ENCODE assay signal across 27 cellular contexts in the genomic region with DNA sequence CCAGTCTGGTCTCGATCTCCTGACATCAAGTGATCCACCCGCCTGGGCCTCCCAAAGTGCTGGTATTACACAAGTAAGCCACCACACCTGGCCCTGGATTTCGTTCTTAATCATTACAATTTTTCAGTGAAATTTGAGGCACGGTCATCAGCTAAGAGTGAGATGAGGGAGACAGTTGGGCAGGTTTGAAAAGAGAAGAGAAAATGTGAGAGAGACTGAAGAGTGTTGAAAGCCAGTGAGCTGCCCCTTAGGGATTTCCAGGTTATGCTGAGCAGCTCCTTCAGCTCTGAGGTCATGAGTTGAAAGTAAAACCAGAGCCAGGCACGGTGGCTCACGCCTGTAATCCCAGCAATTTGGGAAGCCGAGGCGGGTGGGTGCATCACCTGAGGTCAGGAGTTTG. TPM values are rescaled to one million over a fixed set of nuclear protein-coding genes. Genes with fewer than 3 reads are reported as not detected.
A peak's percentile ranks its signal among the peaks of the same experiment; 100 is the strongest.
DNase-seq lines count a peak whose midpoint lies in the region; ATAC-seq and TF ChIP-seq lines count a peak whose summit lies in the region.
"Had no signal": no experiment of that assay in that cellular context is flagged by ENCODE, and none has a peak within 500 bp of the region (broad histone marks: within the 10 kb centered on the region; RNA-seq: fewer than 3 reads in every experiment).

No MANE protein-coding gene starts in this region.

- no peaks in the 10 kb centered on the region for H3K79me2 ChIP-seq in OCI-LY3 (ENCODE audit: low read length)

- no peak overlapping the region for H3K4me3 Mint-ChIP-seq in osteocyte (ENCODE audit: unreplicated experiment)
- H3K4me3 Mint-ChIP-seq in effector memory CD8-positive, alpha-beta T cell = no peak overlapping the region
- H3K4me3 Mint-ChIP-seq: activated CD4-positive, alpha-beta T cell treated with anti-CD3 and anti-CD28 coated beads, Interleukin-2, amount 10 ng/mL, durations not matched to agents 24 days and 14 days; activated naive CD8-positive, alpha-beta T cell treated with anti-CD3 and anti-CD28 coated beads, Interleukin-2, amount 50 U/mL, for 24 hours; neural crest cell had no signal

- TF ChIP-seq CTCF in GM10266 (IDR thresholded peaks at IDR 0.05; ENCODE audit: control insufficient read depth, insufficient read depth, low read depth, missing control alignments) = no peak
- no peak for TF ChIP-seq CTCF in OCI-LY3 (IDR thresholded peaks at IDR 0.05; ENCODE audit: low read depth, low read length)
- TF ChIP-seq CTCF in osteocyte (IDR thresholded peaks at IDR 0.05) = no peak

- DNase-seq in GM10266 (ENCODE audit: extremely low spot score) (peak; percentile 35), osteocyte (ENCODE audit: extremely low spot score, unreplicated experiment) (no peak), HuH-7.5 (ENCODE audit: low spot score) (no peak)
- DNase-seq in effector CD8-positive, alpha-beta T cell (lab: John Stamatoyannopoulos, UW) = no peak
- DNase-seq in effector memory CD8-positive, alpha-beta T cell = no peak
- DNase-seq: activated CD4-positive, alpha-beta T cell treated with anti-CD3 and anti-CD28 coated beads, Interleukin-2, amount 10 ng/mL, durations not matched to agents 24 days and 14 days; activated effector memory CD4-positive, alpha-beta T cell treated with anti-CD3 and anti-CD28 coated beads, Interleukin-2, amount 50 U/mL, for 16 hours; activated naive CD8-positive, alpha-beta T cell treated with anti-CD3 and anti-CD28 coated beads, Interleukin-2, amount 50 U/mL, for 24 hours; C1 segment of cervical spinal cord; Calu3; effector memory CD4-positive, alpha-beta T cell; esophagus squamous epithelium; gastrocnemius medialis; hypothalamus; MG63; NCI-H1436; NCI-H524 treated with DMSO at 0.1 percent for 48 hours; psoas muscle; RPMI8226; SK-N-SH had no signal

- H3K27ac Mint-ChIP-seq in osteocyte (ENCODE audit: unreplicated experiment) = no peak overlapping the region
- H3K27ac Mint-ChIP-seq in effector memory CD8-positive, alpha-beta T cell = no peak overlapping the region
- H3K27ac Mint-ChIP-seq: activated CD4-positive, alpha-beta T cell treated with anti-CD3 and anti-CD28 coated beads, Interleukin-2, amount 10 ng/mL, durations not matched to agents 24 days and 14 days; activated naive CD8-positive, alpha-beta T cell treated with anti-CD3 and anti-CD28 coated beads, Interleukin-2, amount 50 U/mL, for 24 hours had no signal

- H3K9me3 ChIP-seq in OCI-LY3 (ENCODE audit: insufficient read depth, low read length) = no peaks in the 10 kb centered on the region
- H3K9me3 ChIP-seq: esophagus squamous epithelium, gastrocnemius medialis, MG63, psoas muscle, SK-N-SH, thoracic aorta had no signal

- peaks cover 68% of the 10 kb centered on the region for H3K4me1 ChIP-seq in OCI-LY3 (ENCODE audit: low read length)
- H3K4me1 ChIP-seq: gastrocnemius medialis, psoas muscle had no signal

- peak overlapping the region; percentile 48; the same call in 1 of the 2 replicates for H3K4me2 ChIP-seq in OCI-LY3 (ENCODE audit: low read length)
- H3K4me2 ChIP-seq: SK-N-SH had no signal

- H3K9me3 Mint-ChIP-seq in osteocyte (ENCODE audit: unreplicated experiment) = no peaks in the 10 kb centered on the region
- H3K9me3 Mint-ChIP-seq in effector memory CD8-positive, alpha-beta T cell = no peaks in the 10 kb centered on the region
- H3K9me3 Mint-ChIP-seq: activated CD4-positive, alpha-beta T cell treated with anti-CD3 and anti-CD28 coated beads, Interleukin-2, amount 10 ng/mL, durations not matched to agents 24 days and 14 days; activated naive CD8-positive, alpha-beta T cell treated with anti-CD3 and anti-CD28 coated beads, Interleukin-2, amount 50 U/mL, for 24 hours; IgD-negative memory B cell; neural crest cell had no signal

- no peaks in the 10 kb centered on the region for H3K27me3 ChIP-seq in OCI-LY3 (ENCODE audit: low read depth, low read length)
- H3K27me3 ChIP-seq: gastrocnemius medialis, MG63 had no signal

- peak overlapping the region; percentile 85 for H3K27ac ChIP-seq in OCI-LY3 (ENCODE audit: low read length)
- H3K27ac ChIP-seq: esophagus squamous epithelium, gastrocnemius medialis, psoas muscle, thoracic aorta had no signal

- no peaks in the 10 kb centered on the region for H4K20me1 ChIP-seq in OCI-LY3 (ENCODE audit: insufficient read depth, low read length)

- peaks cover 21% of the 10 kb centered on the region for H3K27me3 Mint-ChIP-seq in osteocyte (ENCODE audit: unreplicated experiment)
- H3K27me3 Mint-ChIP-seq in effector memory CD8-positive, alpha-beta T cell = peaks cover 0 to 7% of the 10 kb centered on the region in 2 donors
- H3K27me3 Mint-ChIP-seq: activated naive CD8-positive, alpha-beta T cell treated with anti-CD3 and anti-CD28 coated beads, Interleukin-2, amount 50 U/mL, for 24 hours; IgD-negative memory B cell had no signal

- no peak overlapping the region for H2AFZ ChIP-seq in OCI-LY3 (ENCODE audit: low read depth, low read length)

- no peaks in the 10 kb centered on the region for H3K36me3 ChIP-seq in OCI-LY3 (replicated peaks; ENCODE audit: low read depth, low read length)
- H3K36me3 ChIP-seq: esophagus squamous epithelium, gastrocnemius medialis, MG63, thoracic aorta had no signal

- ATAC-seq in GM18511 (IDR thresholded peaks at IDR 0.05; ENCODE audit: unreplicated experiment) (peak; percentile 36), GM21723 (IDR thresholded peaks at IDR 0.05; ENCODE audit: unreplicated experiment) (peak; percentile 37)
- ATAC-seq in effector memory CD8-positive, alpha-beta T cell (replicated peaks) = no peak
- ATAC-seq: activated naive CD8-positive, alpha-beta T cell treated with anti-CD3 and anti-CD28 coated beads, Interleukin-2, amount 50 U/mL, for 24 hours; gastrocnemius medialis; HCT116; psoas muscle had no signal

- no peaks in the 10 kb centered on the region for H3K36me3 Mint-ChIP-seq in osteocyte (ENCODE audit: unreplicated experiment)
- peaks cover 9% of the 10 kb centered on the region for H3K36me3 Mint-ChIP-seq in effector memory CD8-positive, alpha-beta T cell (ENCODE audit: insufficient read depth)

- 0 out of 2 replicates have a peak overlapping the region, but pooled peaks have one; percentile 10 for H3K4me3 ChIP-seq in OCI-LY3 (ENCODE audit: low read length)
- H3K4me3 ChIP-seq: esophagus squamous epithelium, gastrocnemius medialis, MG63, psoas muscle, thoracic aorta had no signal

- peaks cover 2% of the 10 kb centered on the region for H3K4me1 Mint-ChIP-seq in osteocyte (ENCODE audit: unreplicated experiment)
- H3K4me1 Mint-ChIP-seq in effector memory CD8-positive, alpha-beta T cell (ENCODE audit: low read depth in 2 of 2) = no peaks in the 10 kb centered on the region
- H3K4me1 Mint-ChIP-seq: neural crest cell had no signal

- peak overlapping the region; percentile 17; the same call in 1 of the 2 replicates for H3K9ac ChIP-seq in OCI-LY3 (ENCODE audit: low read length)
- H3K9ac ChIP-seq: SK-N-SH had no signal

RNA-seq across cellular contexts. Expression of a gene that starts 5.9 kb away (rescaled TPM):
- 19.4 and 20.5 TPM in 2 replicates for total RNA-seq in osteocyte

RNA-seq across cellular contexts. Expression of a gene that starts 20.2 kb away (rescaled TPM):
- total RNA-seq in osteocyte = 18.9 and 24.3 TPM in 2 replicates
